ENCODE assay signal across 8 cellular contexts in the genomic region with DNA sequence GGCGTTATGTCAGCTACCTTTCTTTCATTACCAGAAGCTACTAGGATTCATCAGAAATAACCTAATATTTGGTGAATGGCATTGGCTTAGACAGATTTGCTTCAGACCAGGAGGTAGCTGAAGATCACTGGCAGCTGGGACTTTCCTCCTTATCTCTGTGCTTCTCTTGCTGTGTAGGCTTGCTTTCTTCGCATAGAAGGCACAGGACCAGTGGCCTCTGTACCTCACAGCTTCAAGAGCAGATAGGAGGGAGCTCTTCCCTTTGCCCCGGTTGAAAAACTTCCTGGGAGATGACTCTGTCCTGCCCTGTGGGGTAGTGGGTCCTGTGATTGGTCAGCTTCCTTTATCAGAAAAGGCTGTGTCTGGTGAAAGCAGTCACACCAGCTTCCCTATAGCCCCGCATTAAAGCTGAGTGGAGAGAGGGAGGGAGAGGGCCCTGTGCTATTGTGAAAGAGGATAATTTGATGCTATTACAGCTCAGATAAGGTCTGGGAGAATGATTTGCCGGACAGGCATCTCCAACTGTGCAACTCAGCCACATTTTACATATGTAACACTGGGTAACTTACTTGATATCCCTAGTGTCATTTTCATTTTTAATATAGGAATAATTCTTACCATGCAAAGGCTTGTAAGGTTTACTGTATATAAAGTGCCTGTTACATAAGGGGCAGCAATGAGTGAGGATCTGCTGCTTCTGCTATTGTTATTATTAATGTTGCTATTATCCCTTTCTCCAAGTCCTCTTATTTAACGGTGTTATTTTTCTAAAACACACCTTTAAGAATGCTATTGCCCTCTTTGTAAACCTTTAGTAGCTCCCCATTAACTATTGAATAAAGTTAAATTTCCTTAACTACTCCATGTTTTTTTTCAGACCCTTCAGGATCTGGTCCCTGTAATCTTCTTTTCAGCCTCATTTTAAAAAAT. TPM values are rescaled to one million over a fixed set of nuclear protein-coding genes. Genes with fewer than 3 reads are reported as not detected.
DNase-seq lines count a peak whose midpoint lies in the region; ATAC-seq and TF ChIP-seq lines count a peak whose summit lies in the region.
"Had no signal": no experiment of that assay in that cellular context is flagged by ENCODE, and none has a peak within 500 bp of the region (broad histone marks: within the 10 kb centered on the region; RNA-seq: fewer than 3 reads in every experiment).

No MANE protein-coding gene starts in this region.

- H3K4me1 ChIP-seq in right cardiac atrium (ENCODE audit: control insufficient read depth, insufficient read depth, low read length), result peaks cover 20% of the 10 kb centered on the region

- no peak overlapping the region for H3K27ac ChIP-seq in HL-60 (replicated peaks)
- peak overlapping the region; percentile 85 for H3K27ac ChIP-seq in right cardiac atrium (ENCODE audit: low read length)

- TF ChIP-seq CTCF in HL-60 (IDR thresholded peaks at IDR 0.05; ENCODE audit: insufficient read depth, low read length), result no peak

- ATAC-seq in right cardiac atrium, result peak; percentile 80 to 86
- ATAC-seq in activated CD4-positive, CD25-positive, alpha-beta regulatory T cell treated with anti-CD3 and anti-CD28 coated beads, Interleukin-2, amount 50 U/mL, for 24 hours, result no peak

- intact Hi-C loops in right cardiac atrium (cut with DNase I), result loop anchor here in 1 of 4 donors (10.0 kb wide), 1 partner anchor 86 kb away; no protein-coding TSS in a partner anchor

- no peaks in the 10 kb centered on the region for H3K9me3 ChIP-seq in right cardiac atrium (ENCODE audit: control insufficient read depth, low read length)

- H3K27me3 ChIP-seq in HL-60 (ENCODE audit: insufficient read depth, poor library complexity, severe bottlenecking), result no peaks in the 10 kb centered on the region
- no peaks in the 10 kb centered on the region for H3K27me3 ChIP-seq in right cardiac atrium (ENCODE audit: control insufficient read depth, insufficient read depth)

- 38% methylated on average over 6 of the region's 6 CpGs for WGBS in right cardiac atrium

- H3K4me3 ChIP-seq in HL-60 (replicated peaks; ENCODE audit: insufficient read depth, low read length) (no peak overlapping the region), right cardiac atrium (ENCODE audit: low read length) (no peak overlapping the region)

- DNase-seq in HL-60 (ENCODE audit: low read depth in 1 of 2, low spot score in 1 of 2) (peak; percentile 49 to 59), SKM-1 treated with dmso at 0.1 percent for 144 hours (lab: John Stamatoyannopoulos, UW; ENCODE audit: unreplicated experiment) (peak; percentile 45), right cardiac atrium (peak in 1 of 3 donors; percentile 35), stromal cell of bone marrow (ENCODE audit: low read depth) (peak; percentile 38), NCI-H345 (lab: John Stamatoyannopoulos, UW) (no peak)
- DNase-seq in activated T-cell treated with anti-CD3 and anti-CD28 coated beads, Interleukin-2, amount 50 U/mL, for 48 hours, result no peak
- DNase-seq: activated naive CD8-positive, alpha-beta T cell treated with anti-CD3 and anti-CD28 coated beads, Interleukin-2, amount 10 ng/mL, durations not matched to agents 7 days and 5 days had no signal

RNA-seq across cellular contexts. Expression of a gene that starts 31.6 kb away (rescaled TPM):
- total RNA-seq in right cardiac atrium, result 10 to 100 TPM; 55.3 to 68.8 (median 62.2) TPM
- 46.1 TPM for polyA plus RNA-seq in right cardiac atrium

Comparison
In these comparisons a context has a peak if more than half of its experiments do, and no peak if none do; other contexts are left out.
1. DNase-seq: peak in HL-60 (2 of 2), SKM-1 treated with dmso at 0.1 percent for 144 hours (single experiment) and stromal cell of bone marrow (single experiment); none in activated T-cell treated with anti-CD3 and anti-CD28 coated beads, Interleukin-2, amount 50 U/mL, for 48 hours (0 of 2) and NCI-H345 (single experiment).
2. ATAC-seq: peak in right cardiac atrium (2 of 2); none in activated CD4-positive, CD25-positive, alpha-beta regulatory T cell treated with anti-CD3 and anti-CD28 coated beads, Interleukin-2, amount 50 U/mL, for 24 hours (0 of 2).